ENCODE assay signal across 16 cellular contexts in genomic region chr5:53426878-53427277, GRCh38. TPM values are rescaled to one million over a fixed set of nuclear protein-coding genes. Genes with fewer than 3 reads are reported as not detected.
A peak's percentile ranks its signal among the peaks of the same experiment; 100 is the strongest.
DNase-seq lines count a peak whose midpoint lies in the region; ATAC-seq, FAIRE-seq and TF ChIP-seq lines count a peak whose summit lies in the region.
"Had no signal": no experiment of that assay in that cellular context is flagged by ENCODE, and none has a peak within 500 bp of the region (broad histone marks: within the 10 kb centered on the region; RNA-seq: fewer than 3 reads in every experiment).

No MANE protein-coding gene starts in this region.

- TF ChIP-seq CTCF in GM12878 (IDR thresholded peaks at IDR 0.05 in 2 of 3, conservative IDR thresholded peaks at IDR 0.05 in 1 of 3; ENCODE audit: control insufficient read depth in 2 of 3, extremely low read depth in 1 of 3, insufficient read depth in 1 of 3, low read depth in 3 of 3, low read length in 3 of 3) (no peak), nephron progenitor cell (IDR thresholded peaks at IDR 0.05) (no peak)

- H3K36me3 ChIP-seq in GM12878 (ENCODE audit: control insufficient read depth in 2 of 2, insufficient read depth in 2 of 2, low read length in 1 of 2) = no peaks in the 10 kb centered on the region
- H3K36me3 ChIP-seq: BLaER1 had no signal

- POLR2A ChIA-PET in GM12878 (lab: Charles Lee) = no interaction called here

- H3K27me3 ChIP-seq in GM12878 (replicated peaks in 1 of 2; ENCODE audit: control insufficient read depth in 2 of 2, insufficient read depth in 2 of 2, low read length in 1 of 2) = 0 out of 4 replicates have a peak, but pooled peaks cover 0 to 2% of the 10 kb centered on the region in 2 experiments
- H3K27me3 ChIP-seq: BLaER1 had no signal

- no peaks in the 10 kb centered on the region for H3K9me3 ChIP-seq in GM12878 (replicated peaks; ENCODE audit: control insufficient read depth, insufficient read depth, low read length)
- H3K9me3 ChIP-seq: BLaER1 had no signal

- no peak overlapping the region for H3K27ac ChIP-seq in GM12878 (ENCODE audit: control insufficient read depth, insufficient read depth)
- H3K27ac ChIP-seq: 22Rv1, BLaER1, KMS-11, PC-9 had no signal

- DNase-seq in DMS53 (lab: John Stamatoyannopoulos, UW) = peak; percentile 3
- no peak for DNase-seq in DMS53 treated with DMSO at 0.1 percent for 48 hours (lab: John Stamatoyannopoulos, UW; ENCODE audit: unreplicated experiment)
- DNase-seq in Jurkat, Clone E6-1 (ENCODE audit: low read depth, low spot score) = peak; percentile 72
- DNase-seq in GM12878 (ENCODE audit: low read depth, low spot score) = no peak
- no peak for DNase-seq in nephron progenitor cell
- no peak for DNase-seq in left lobe of liver (ENCODE audit: low spot score)
- DNase-seq in EL = no peak
- DNase-seq in GOT3 (lab: John Stamatoyannopoulos, UW) = no peak
- DNase-seq: CD8-positive, alpha-beta memory T cell; DMS 273 treated with DMSO at 0.1 percent for 48 hours; NCI-H1092 treated with DMSO at 0.1 percent for 48 hours; NCI-H2171 treated with DMSO at 0.1 percent for 48 hours; PC-9 had no signal

- peak; percentile 27; the same call in 1 of the 3 replicates for ATAC-seq in GM12878
- ATAC-seq in left lobe of liver = no peak

- H3K36me3 Mint-ChIP-seq in nephron progenitor cell (ENCODE audit: low read depth) = no peaks in the 10 kb centered on the region
- H3K36me3 Mint-ChIP-seq: CD8-positive, alpha-beta memory T cell had no signal

- in situ Hi-C loops in GM12878 (cut with MboI) = no loop called here

- RAD21 ChIA-PET in GM12878 (lab: Charles Lee; ENCODE audit: unreplicated experiment) = interaction anchor here (1.2 kb wide), 1 partner anchor 803 kb away, joined by 4 read pairs; no protein-coding TSS in a partner anchor

- H3K4me1 Mint-ChIP-seq in nephron progenitor cell = peaks cover 75% of the 10 kb centered on the region
- H3K4me1 Mint-ChIP-seq: CD8-positive, alpha-beta memory T cell had no signal

- intact Hi-C loops in GM12878 (cut with micrococcal nuclease; ENCODE audit: unreplicated experiment) = loop anchor here (2.0 to 10.0 kb wide), 3 partner anchors 255 to 988 kb away; no protein-coding TSS in a partner anchor

- TF ChIP-seq EP300 in GM12878 (IDR thresholded peaks at IDR 0.05; ENCODE audit: borderline replicate concordance in 1 of 2, control insufficient read depth in 1 of 2, low read depth in 2 of 2, low read length in 2 of 2) = no peak

- H3K4me1 ChIP-seq in GM12878 (ENCODE audit: control insufficient read depth, insufficient read depth, low read length) = no peaks in the 10 kb centered on the region
- H3K4me1 ChIP-seq: BLaER1 had no signal

- TF ChIP-seq POLR2A in GM12878 (IDR thresholded peaks at IDR 0.05; ENCODE audit: low read depth, low read length) = no peak

- 69% methylated on average over 2 of the region's 2 CpGs for whole genome bisulfite sequencing in GM12878 (ENCODE audit: insufficient coverage, insufficient replicate concordance, low lambda C conversion rate, missing lambda C conversion rate)

- BruUV-seq in GM12878 (replicated peaks; lab: Mats Ljungman, UMichigan) = no TSS peak

- CTCF ChIA-PET in GM12878 (lab: Yijun Ruan, JAX) = interaction anchor here (0.6 to 1.5 kb wide), 7 partner anchors 13 to 808 kb away, joined by 3 to 8 read pairs (median 4); no protein-coding TSS in a partner anchor

- no peak overlapping the region for H3K9ac ChIP-seq in GM12878 (ENCODE audit: control insufficient read depth, insufficient read depth, low read length)
- H3K9ac ChIP-seq: BLaER1, KMS-11 had no signal

- TF ChIP-seq RAD21 in GM12878 (IDR thresholded peaks at IDR 0.05; ENCODE audit: insufficient read depth, low read depth, low read length) = no peak

- H3K27ac Mint-ChIP-seq in nephron progenitor cell = peak overlapping the region; percentile 4
- H3K27ac Mint-ChIP-seq: CD8-positive, alpha-beta memory T cell had no signal

- no peaks in the 10 kb centered on the region for H3K9me3 Mint-ChIP-seq in nephron progenitor cell
- H3K9me3 Mint-ChIP-seq: CD8-positive, alpha-beta memory T cell had no signal

- H3K79me2 ChIP-seq in GM12878 (ENCODE audit: control insufficient read depth, insufficient read depth, low read length) = no peaks in the 10 kb centered on the region

- no peaks in the 10 kb centered on the region for H4K20me1 ChIP-seq in GM12878 (ENCODE audit: control insufficient read depth, insufficient read depth)
- H4K20me1 ChIP-seq: BLaER1 had no signal

- H3K4me2 ChIP-seq in GM12878 (ENCODE audit: control insufficient read depth, insufficient read depth) = no peak overlapping the region
- H3K4me2 ChIP-seq: BLaER1, KMS-11, PC-9 had no signal

- no peak for FAIRE-seq in GM12878 (lab: Jason Lieb, UNC)

- no peaks in the 10 kb centered on the region for H3K27me3 Mint-ChIP-seq in nephron progenitor cell (ENCODE audit: low read depth, poor library complexity)

- no peak overlapping the region for H3K4me3 ChIP-seq in Jurkat, Clone E6-1 (ENCODE audit: low read length)
- no peak overlapping the region for H3K4me3 ChIP-seq in GM12878
- H3K4me3 ChIP-seq: BLaER1, PC-9 had no signal

- H2AFZ ChIP-seq in GM12878 (ENCODE audit: control insufficient read depth, low read depth, low read length) = no peak overlapping the region
- H2AFZ ChIP-seq: PC-9 had no signal

- SMC1A ChIA-PET in GM12878 (lab: Charles Lee; ENCODE audit: uncharacterized antibody, unreplicated experiment) = interaction anchor here (1.0 kb wide), 1 partner anchor 807 kb away, joined by 3 read pairs; no protein-coding TSS in a partner anchor

- no peak overlapping the region for H3K4me3 Mint-ChIP-seq in nephron progenitor cell
- H3K4me3 Mint-ChIP-seq: CD8-positive, alpha-beta memory T cell had no signal

TF ChIP-seq in GM12878, 131 proteins besides CTCF, POLR2A, EP300 and RAD21:
- TF ChIP-seq FOXM1 (IDR thresholded peaks at IDR 0.05; ENCODE audit: low read depth, low read length) = no peak
- no peak for TF ChIP-seq POU2F2 (IDR thresholded peaks at IDR 0.05; ENCODE audit: borderline replicate concordance, low read depth, low read length)
- TF ChIP-seq KLF5 (IDR thresholded peaks at IDR 0.05; ENCODE audit: partially characterized antibody) = no peak
- TF ChIP-seq ZBTB33 (IDR thresholded peaks at IDR 0.05) = no peak
- no peak for TF ChIP-seq BRCA1 (IDR thresholded peaks at IDR 0.05; ENCODE audit: low read depth, low read length)
- no peak for TF ChIP-seq MEF2A (IDR thresholded peaks at IDR 0.05; ENCODE audit: insufficient read depth, low read depth, low read length)
- TF ChIP-seq PKNOX1 (IDR thresholded peaks at IDR 0.05) = no peak
- TF ChIP-seq RUNX3 (IDR thresholded peaks at IDR 0.05; ENCODE audit: low read length) = no peak
- TF ChIP-seq HDAC6 (IDR thresholded peaks at IDR 0.05; ENCODE audit: unreplicated experiment) = no peak
- TF ChIP-seq SMAD5 (IDR thresholded peaks at IDR 0.05; ENCODE audit: low read depth) = no peak
- TF ChIP-seq PML (IDR thresholded peaks at IDR 0.05; ENCODE audit: low read length) = no peak

RNA-seq across cellular contexts. Expression of gene FST, which starts 53.6 kb away (rescaled TPM):
- polyA plus RNA-seq in Jurkat, Clone E6-1 (2012; ENCODE audit: insufficient read depth, insufficient read length) = not detected
- not detected in 2 replicates for total RNA-seq in GM12878 (2013; cell fraction: nucleolus; rRNA removed)
- not detected in 2 replicates for total RNA-seq in GM12878 (2014; rRNA removed)
- not detected in 2 replicates for total RNA-seq in GM12878 (2014; rRNA removed; fragmentation: Illumina TruSeq; extraction: Trizol)
- total RNA-seq in GM12878 (2021) = 0.23 and 0.43 TPM in 2 replicates
- not detected for polyA plus RNA-seq in GM12878 (2011; ENCODE audit: low read depth)
- polyA plus RNA-seq in GM12878 (2011; rRNA removed) = not detected in 2 replicates
- polyA plus RNA-seq in GM12878 (2011; cell fraction: cytosol; rRNA removed) = not detected in 2 replicates
- not detected in 2 replicates for polyA plus RNA-seq in GM12878 (2011; cell fraction: nucleus; rRNA removed)
- not detected in 2 replicates for polyA plus RNA-seq in GM12878 (2012)
- polyA plus RNA-seq in GM12878 (2014; fragmentation: Illumina TruSeq; extraction: Trizol) = not detected in 2 replicates
- not detected for polyA plus RNA-seq in GM12878 (2014; fragmentation: Nextera tagmentation; extraction: Ambion mirVana)
- polyA plus RNA-seq in GM12878 (2014; rRNA removed) = not detected in 2 replicates
- polyA plus RNA-seq in GM12878 (2016; fragmentation: Nextera tagmentation; extraction: Ambion mirVana) = not detected
- not detected in 2 replicates for polyA minus RNA-seq in GM12878 (2011; rRNA and poly(A)+ RNA removed)
- polyA minus RNA-seq in GM12878 (2011; cell fraction: cytosol; rRNA and poly(A)+ RNA removed) = not detected in 2 replicates
- not detected in 2 replicates for polyA minus RNA-seq in GM12878 (2011; cell fraction: nucleus; rRNA and poly(A)+ RNA removed)
- 16.9 TPM for total RNA-seq in left lobe of liver
- polyA plus RNA-seq: CD8-positive, alpha-beta memory T cell had no signal

Comparison
In these comparisons a context has a peak if more than half of its experiments do, and no peak if none do; other contexts are left out.
1. DNase-seq: peak in DMS53 (single experiment) and Jurkat, Clone E6-1 (single experiment); none in DMS53 treated with DMSO at 0.1 percent for 48 hours (single experiment), GM12878 (single experiment), nephron progenitor cell (single experiment), left lobe of liver (single experiment), EL (single experiment) and GOT3 (single experiment).
2. RNA of gene FST, which starts 53.6 kb away (total RNA-seq): 16.9 TPM in left lobe of liver (single experiment); 0.23 to 0.43 TPM in GM12878; every median in the first group is over 10 times any median in the second.